ENCODE assay signal across 1 cellular context in the genomic region with DNA sequence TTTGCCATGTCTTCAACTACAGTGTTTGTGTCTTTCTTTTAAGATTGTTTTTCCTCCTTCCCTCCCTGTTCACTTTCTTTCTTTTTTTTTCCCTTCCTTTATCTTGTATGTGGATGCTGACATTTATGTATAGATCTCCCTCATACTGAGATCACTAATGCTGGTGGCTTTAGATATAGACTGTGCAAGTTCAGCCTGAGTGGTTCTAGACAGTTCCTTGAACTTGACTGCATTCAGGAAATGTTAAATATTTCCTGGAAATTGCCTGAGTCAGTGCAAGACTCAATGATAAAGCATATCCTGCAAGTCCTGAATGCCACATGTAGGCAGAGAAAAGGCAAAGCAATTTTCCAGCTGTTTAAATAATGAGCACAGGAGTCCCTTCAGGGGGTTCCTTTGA.
TF ChIP-seq lines count a peak whose summit lies in the region.

No MANE protein-coding gene starts in this region.

TF ChIP-seq in endothelial cell of umbilical vein, 7 proteins besides CTCF, POLR2A, EP300 and RAD21:
- TF ChIP-seq, protein P1, sequence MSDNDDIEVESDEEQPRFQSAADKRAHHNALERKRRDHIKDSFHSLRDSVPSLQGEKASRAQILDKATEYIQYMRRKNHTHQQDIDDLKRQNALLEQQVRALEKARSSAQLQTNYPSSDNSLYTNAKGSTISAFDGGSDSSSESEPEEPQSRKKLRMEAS (IDR thresholded peaks at IDR 0.05; ENCODE audit: insufficient read depth, insufficient read length), result no peak
- TF ChIP-seq JUN (IDR thresholded peaks at IDR 0.05; ENCODE audit: borderline replicate concordance, insufficient read depth, insufficient read length, low read depth) (peak; percentile 32), POLR2AphosphoS5 (IDR thresholded peaks at IDR 0.05; ENCODE audit: insufficient read depth, low read depth, low read length) (peak; percentile 59), FOS (IDR thresholded peaks at IDR 0.05; ENCODE audit: borderline replicate concordance, insufficient read depth, low read length) (peak; percentile 66), GATA2 (IDR thresholded peaks at IDR 0.05; ENCODE audit: insufficient read depth, insufficient read length, low read depth, low read length) (peak; percentile 60)
